ENCODE assay signal across 1 cellular context in genomic region chr13:39496487-39496998, GRCh38.
TF ChIP-seq lines count a peak whose summit lies in the region.

No MANE protein-coding gene starts in this region.

TF ChIP-seq in H1, 55 proteins besides CTCF, POLR2A, EP300 and RAD21 (continued from another document):
- no peak for TF ChIP-seq CHD7 (IDR thresholded peaks at IDR 0.05; ENCODE audit: insufficient replicate concordance, low read length)
- no peak for TF ChIP-seq BACH1 (IDR thresholded peaks at IDR 0.05; ENCODE audit: low read length)
- no peak for TF ChIP-seq EZH2 (IDR thresholded peaks at IDR 0.05; ENCODE audit: low read depth, low read length, severe bottlenecking)
- TF ChIP-seq HDAC6 (IDR thresholded peaks at IDR 0.05; ENCODE audit: low read depth, low read length): no peak
- TF ChIP-seq ZNF274 (IDR thresholded peaks at IDR 0.05; ENCODE audit: borderline replicate concordance, extremely low read depth, low read length): no peak
